Comparison of ENCODE assay signal across 8 cellular contexts in genomic region chr16:56869513-56870270, GRCh38. TPM values are rescaled to one million over a fixed set of nuclear protein-coding genes. Genes with fewer than 3 reads are reported as not detected.
DNase-seq lines count a peak whose midpoint lies in the region; ATAC-seq, FAIRE-seq and TF ChIP-seq lines count a peak whose summit lies in the region.

No MANE protein-coding gene starts in this region.

- no peak overlapping the region for H3K4me3 Mint-ChIP-seq in activated CD4-positive, alpha-beta memory T cell treated with anti-CD3 and anti-CD28 coated beads, Interleukin-2, amount 10 ng/mL, durations not matched to agents 7 days and 5 days

- H3K4me1 Mint-ChIP-seq in activated CD4-positive, alpha-beta memory T cell treated with anti-CD3 and anti-CD28 coated beads, Interleukin-2, amount 10 ng/mL, durations not matched to agents 7 days and 5 days, result peaks cover 8% of the 10 kb centered on the region

- H3K36me3 Mint-ChIP-seq in activated CD4-positive, alpha-beta memory T cell treated with anti-CD3 and anti-CD28 coated beads, Interleukin-2, amount 10 ng/mL, durations not matched to agents 7 days and 5 days (ENCODE audit: low read depth), result no peaks in the 10 kb centered on the region

- H3K4me1 ChIP-seq in mucosa of descending colon (ENCODE audit: low read depth), result no peaks in the 10 kb centered on the region

- CTCF ChIA-PET in activated CD4-positive, alpha-beta memory T cell treated with anti-CD3 and anti-CD28 coated beads, Interleukin-2, amount 10 ng/mL, durations not matched to agents 7 days and 5 days (lab: Charles Lee), result interaction anchor here (0.6 to 2.1 kb wide), 12 partner anchors 18 to 293 kb away, joined by 3 to 13 read pairs (median 4); no protein-coding TSS in a partner anchor

- no peaks in the 10 kb centered on the region for H3K27me3 Mint-ChIP-seq in activated CD4-positive, alpha-beta memory T cell treated with anti-CD3 and anti-CD28 coated beads, Interleukin-2, amount 10 ng/mL, durations not matched to agents 7 days and 5 days

- H3K4me3 ChIP-seq in mucosa of descending colon, result no peak overlapping the region

- no peaks in the 10 kb centered on the region for H3K9me3 Mint-ChIP-seq in activated CD4-positive, alpha-beta memory T cell treated with anti-CD3 and anti-CD28 coated beads, Interleukin-2, amount 10 ng/mL, durations not matched to agents 7 days and 5 days

- no peak overlapping the region for H3K27ac Mint-ChIP-seq in activated CD4-positive, alpha-beta memory T cell treated with anti-CD3 and anti-CD28 coated beads, Interleukin-2, amount 10 ng/mL, durations not matched to agents 7 days and 5 days

- peak; percentile 62 for FAIRE-seq in HTR-8/SVneo (lab: Jason Lieb, UNC)

- DNase-seq in ELF-1 (ENCODE audit: low read depth, low spot score) (peak; percentile 64), HTR-8/SVneo (ENCODE audit: insufficient read length, low spot score) (peak; percentile 53), mucosa of descending colon (peak in 1 of 3 donors; percentile 32), NCI-H345 treated with DMSO at 0.1 percent for 48 hours (lab: John Stamatoyannopoulos, UW; ENCODE audit: unreplicated experiment) (no peak), cerebellar nuclear complex (lab: John Stamatoyannopoulos, UW) (no peak), NCI-H526 (lab: John Stamatoyannopoulos, UW) (no peak), NCI-H748 treated with DMSO at 0.1 percent for 48 hours (lab: John Stamatoyannopoulos, UW) (no peak)
- peak; percentile 58 for DNase-seq in activated CD4-positive, alpha-beta memory T cell treated with anti-CD3 and anti-CD28 coated beads, Interleukin-2, amount 10 ng/mL, durations not matched to agents 7 days and 5 days

- H3K9me3 ChIP-seq in mucosa of descending colon, result no peaks in the 10 kb centered on the region

- peak; percentile 34 for ATAC-seq in mucosa of descending colon

- intact Hi-C loops in mucosa of descending colon (cut with DNase I, micrococcal nuclease), result loop anchor here in 1 of 2 donors (5.0 kb wide), 1 partner anchor 83 kb away; no protein-coding TSS in a partner anchor

- POLR2A ChIA-PET in activated CD4-positive, alpha-beta memory T cell treated with anti-CD3 and anti-CD28 coated beads, Interleukin-2, amount 10 ng/mL, durations not matched to agents 7 days and 5 days (lab: Charles Lee), result interaction anchor here (1.3 to 8.9 kb wide), 2 partner anchors 63 to 67 kb away, joined by 4 to 67 read pairs; partner anchors contain the start of gene HERPUD1

- no peaks in the 10 kb centered on the region for H3K36me3 ChIP-seq in mucosa of descending colon (ENCODE audit: low read depth)

- no peak for TF ChIP-seq CTCF in mucosa of descending colon (IDR thresholded peaks at IDR 0.05)

RNA-seq across cellular contexts. Expression of gene SLC12A3, which starts 4.7 kb away (rescaled TPM):
- not detected for total RNA-seq in activated CD4-positive, alpha-beta memory T cell treated with anti-CD3 and anti-CD28 coated beads, Interleukin-2, amount 10 ng/mL, durations not matched to agents 7 days and 5 days
- not detected for total RNA-seq in mucosa of descending colon

Comparison
In these comparisons a context has a peak if more than half of its experiments do, and no peak if none do; other contexts are left out.
1. DNase-seq: peak in ELF-1 (single experiment), HTR-8/SVneo (single experiment) and activated CD4-positive, alpha-beta memory T cell treated with anti-CD3 and anti-CD28 coated beads, Interleukin-2, amount 10 ng/mL, durations not matched to agents 7 days and 5 days (single experiment); none in NCI-H345 treated with DMSO at 0.1 percent for 48 hours (single experiment), cerebellar nuclear complex (0 of 2), NCI-H526 (0 of 2) and NCI-H748 treated with DMSO at 0.1 percent for 48 hours (single experiment).